ENCODE assay signal across 1 cellular context in genomic region chr17:75667825-75668224, GRCh38.
TF ChIP-seq lines count a peak whose summit lies in the region.

No MANE protein-coding gene starts in this region.

TF ChIP-seq in HCT116, 20 proteins besides CTCF, POLR2A, EP300 and RAD21 (continued from another document):
- TF ChIP-seq TCF7L2 (IDR thresholded peaks at IDR 0.05; ENCODE audit: borderline replicate concordance, extremely low read depth, insufficient read depth, insufficient read length) (no peak), CBX3 (IDR thresholded peaks at IDR 0.05; ENCODE audit: low read depth) (no peak), REST (IDR thresholded peaks at IDR 0.05; ENCODE audit: low read depth) (no peak)
